Comparison of ENCODE assay signal across 20 cellular contexts in the genomic region with DNA sequence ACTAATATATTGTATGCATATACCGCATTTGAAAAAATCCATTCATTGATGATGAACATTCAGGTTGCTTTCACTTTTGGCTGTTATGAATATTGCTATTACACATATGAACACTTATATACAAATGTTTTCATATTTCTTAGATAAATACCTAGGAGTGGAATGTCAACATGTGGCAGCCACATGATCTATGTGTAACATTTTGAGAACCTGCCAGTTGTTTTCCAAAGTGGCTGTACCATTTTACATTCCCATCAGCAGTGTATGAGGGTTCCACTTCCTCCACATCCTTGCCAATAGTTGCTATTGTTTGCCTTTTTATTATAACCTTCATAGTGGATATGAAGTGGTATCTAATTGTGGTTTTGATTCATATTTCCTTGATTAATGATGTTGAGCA. TPM values are rescaled to one million over a fixed set of nuclear protein-coding genes. Genes with fewer than 3 reads are reported as not detected.
"Had no signal": no experiment of that assay in that cellular context is flagged by ENCODE, and none has a peak within 500 bp of the region (broad histone marks: within the 10 kb centered on the region; RNA-seq: fewer than 3 reads in every experiment).

No MANE protein-coding gene starts in this region.

- H3K9me3 ChIP-seq: body of pancreas, right atrium auricular region, tibial nerve had no signal

- ATAC-seq: activated T-cell treated with anti-CD3 and anti-CD28 coated beads, Interleukin-2, amount 50 U/mL, for 4 hours; body of pancreas; heart right ventricle; left ventricle myocardium superior; stimulated activated naive CD8-positive, alpha-beta T cell treated with anti-CD3 and anti-CD28 coated beads, Interleukin-15, Interleukin-2, amounts not matched to agents 100 U/mL and 50 U/mL, for 24 hours had no signal

- DNase-seq: activated B cell treated with CpG ODN at 0.5 μM for 24 hours; activated CD4-positive, alpha-beta T cell treated with anti-CD3 and anti-CD28 coated beads for 48 hours; activated CD8-positive, alpha-beta memory T cell treated with anti-CD3 and anti-CD28 coated beads, Interleukin-2, amount 50 U/mL, for 4 hours; activated naive CD4-positive, alpha-beta T cell treated with anti-CD3 and anti-CD28 coated beads for 36 hours; activated T-cell treated with anti-CD3 and anti-CD28 coated beads, Interleukin-2, amount 50 U/mL, for 4 hours; body of pancreas; caudate nucleus; endodermal cell; heart right ventricle; immature natural killer cell; left ventricle myocardium superior; naive B cell; stimulated activated naive CD8-positive, alpha-beta T cell treated with anti-CD3 and anti-CD28 coated beads, Interleukin-15, Interleukin-2, amounts not matched to agents 100 U/mL and 50 U/mL, for 24 hours; substantia nigra; T-helper 9 cell had no signal

- H3K4me3 ChIP-seq: body of pancreas, heart right ventricle, right atrium auricular region, skin epidermis, tibial nerve had no signal

- H3K27ac ChIP-seq: body of pancreas, heart right ventricle, right atrium auricular region, skin epidermis, tibial nerve had no signal

- H3K36me3 ChIP-seq: heart right ventricle, right atrium auricular region, tibial nerve had no signal

- H3K27me3 ChIP-seq: body of pancreas, heart right ventricle, right atrium auricular region, tibial nerve had no signal

- FAIRE-seq: urothelium cell line had no signal

- H3K4me1 ChIP-seq: body of pancreas, heart right ventricle, right atrium auricular region, tibial nerve had no signal

RNA-seq across cellular contexts. Expression of a gene that starts 40.5 kb away (rescaled TPM):
- total RNA-seq: activated B cell treated with CpG ODN at 0.5 μM for 24 hours; activated naive CD4-positive, alpha-beta T cell treated with anti-CD3 and anti-CD28 coated beads for 36 hours; activated T-cell treated with anti-CD3 and anti-CD28 coated beads, Interleukin-2, amount 50 U/mL, for 4 hours; mononuclear cell had no signal
- polyA plus RNA-seq: immature natural killer cell had no signal
